Comparison of ENCODE assay signal across 18 cellular contexts in the genomic region with DNA sequence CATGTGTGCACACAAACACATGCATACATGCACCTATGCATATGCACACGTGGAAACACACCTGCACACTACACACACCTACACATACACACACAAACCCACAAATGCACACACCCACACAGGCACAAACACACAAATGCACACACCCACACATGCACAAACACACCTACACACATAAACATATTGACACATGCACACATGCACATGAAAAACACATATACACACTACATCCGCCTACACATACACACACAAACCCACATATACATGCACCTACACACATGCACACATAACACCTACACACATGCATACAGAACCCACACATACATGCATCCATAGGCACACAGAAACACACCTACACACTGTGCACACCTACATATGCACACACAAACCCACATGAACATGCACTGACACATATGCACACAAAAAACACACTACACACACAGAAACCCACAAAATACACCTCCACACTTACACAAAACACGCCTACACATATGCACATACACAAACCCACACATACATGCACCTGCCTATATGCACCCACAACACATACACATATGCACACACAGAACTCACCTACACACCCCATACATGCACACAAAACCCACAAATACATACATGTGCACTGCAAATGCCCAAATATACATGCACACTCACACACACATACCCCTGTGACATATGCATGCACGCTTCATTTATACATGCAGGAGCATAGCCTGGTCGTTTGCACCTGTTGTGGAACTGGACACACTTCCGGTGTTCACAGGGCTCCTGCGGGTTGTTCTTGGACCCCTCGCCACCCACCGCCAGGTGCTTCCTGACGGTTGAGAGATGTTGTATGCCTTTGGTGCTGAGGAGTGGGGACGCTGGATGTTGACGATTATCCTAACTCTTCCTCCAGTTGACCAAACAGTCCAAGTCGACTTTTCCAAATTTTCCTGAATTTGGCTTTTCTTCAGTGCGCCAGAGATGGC. TPM values are rescaled to one million over a fixed set of nuclear protein-coding genes. Genes with fewer than 3 reads are reported as not detected.
"Had no signal": no experiment of that assay in that cellular context is flagged by ENCODE, and none has a peak within 500 bp of the region (broad histone marks: within the 10 kb centered on the region; RNA-seq: fewer than 3 reads in every experiment).

No MANE protein-coding gene starts in this region.

- DNase-seq: activated effector memory CD4-positive, alpha-beta T cell treated with anti-CD3 and anti-CD28 coated beads, Interleukin-2, amount 50 U/mL, for 16 hours; activated naive CD8-positive, alpha-beta T cell treated with anti-CD3 and anti-CD28 coated beads, Interleukin-2, amount 10 ng/mL, durations not matched to agents 7 days and 5 days; activated T-cell treated with anti-CD3 and anti-CD28 coated beads, Interleukin-2, amount 50 U/mL, for 4 hours; anterior cingulate cortex; brain microvascular endothelial cell; cerebellar nuclear complex; effector memory CD4-positive, alpha-beta T cell; foreskin fibroblast; glutamatergic neuron; hypothalamus; kidney; mesendoderm; nephron progenitor cell; occipital lobe; stimulated activated CD4-positive, alpha-beta T cell treated with anti-CD3 and anti-CD28 coated beads, Interleukin-15, amount 100 ng/mL, for 24 hours; stimulated activated CD4-positive, alpha-beta T cell treated with anti-CD3 and anti-CD28 coated beads, Interleukin-4, amount 100 ng/mL, for 24 hours; stimulated activated naive CD4-positive, alpha-beta T cell; upper lobe of left lung had no signal

- H3K27ac Mint-ChIP-seq: activated naive CD8-positive, alpha-beta T cell treated with anti-CD3 and anti-CD28 coated beads, Interleukin-2, amount 10 ng/mL, durations not matched to agents 7 days and 5 days; nephron progenitor cell had no signal

- H3K9me3 ChIP-seq: upper lobe of left lung had no signal

- ATAC-seq: activated T-cell treated with anti-CD3 and anti-CD28 coated beads, Interleukin-2, amount 50 U/mL, for 4 hours had no signal

- H3K4me3 ChIP-seq: upper lobe of left lung had no signal

- H3K4me3 Mint-ChIP-seq: activated naive CD8-positive, alpha-beta T cell treated with anti-CD3 and anti-CD28 coated beads, Interleukin-2, amount 10 ng/mL, durations not matched to agents 7 days and 5 days; activated T-cell treated with anti-CD3 and anti-CD28 coated beads, Interleukin-2, amount 50 U/mL, for 4 hours; nephron progenitor cell had no signal

- H3K27me3 ChIP-seq: brain microvascular endothelial cell, upper lobe of left lung had no signal

- FAIRE-seq: kidney had no signal

- H3K27ac ChIP-seq: brain microvascular endothelial cell, upper lobe of left lung had no signal

- H3K9me3 Mint-ChIP-seq: activated naive CD8-positive, alpha-beta T cell treated with anti-CD3 and anti-CD28 coated beads, Interleukin-2, amount 10 ng/mL, durations not matched to agents 7 days and 5 days; activated T-cell treated with anti-CD3 and anti-CD28 coated beads, Interleukin-2, amount 50 U/mL, for 4 hours; nephron progenitor cell had no signal

- H3K27me3 Mint-ChIP-seq: activated naive CD8-positive, alpha-beta T cell treated with anti-CD3 and anti-CD28 coated beads, Interleukin-2, amount 10 ng/mL, durations not matched to agents 7 days and 5 days had no signal

RNA-seq across cellular contexts. Expression of a gene that starts 38.7 kb away (rescaled TPM):
- total RNA-seq: activated T-cell treated with anti-CD3 and anti-CD28 coated beads, Interleukin-2, amount 50 U/mL, for 4 hours; occipital lobe had no signal
